8 cellular contexts compared by ENCODE assay signal in genomic region chr2:223952280-223952968, GRCh38. TPM values are rescaled to one million over a fixed set of nuclear protein-coding genes. Genes with fewer than 3 reads are reported as not detected.
DNase-seq lines count a peak whose midpoint lies in the region; ATAC-seq and TF ChIP-seq lines count a peak whose summit lies in the region.

No MANE protein-coding gene starts in this region.

- peak overlapping the region; percentile 12 for H3K4me3 Mint-ChIP-seq in glutamatergic neuron (ENCODE audit: unreplicated experiment)
- no peak overlapping the region for H3K4me3 Mint-ChIP-seq in effector memory CD8-positive, alpha-beta T cell

- DNase-seq in glutamatergic neuron (no peak), NCI-H2196 (lab: John Stamatoyannopoulos, UW; ENCODE audit: unreplicated experiment) (no peak), NCI-H226 (no peak)
- no peak for DNase-seq in activated T-cell treated with anti-CD3 and anti-CD28 coated beads, Interleukin-2, amount 50 U/mL, for 1 hour
- DNase-seq in effector memory CD8-positive, alpha-beta T cell, result no peak

- peaks cover 7% of the 10 kb centered on the region for H3K27me3 Mint-ChIP-seq in glutamatergic neuron (ENCODE audit: unreplicated experiment)
- no peaks in the 10 kb centered on the region for H3K27me3 Mint-ChIP-seq in effector memory CD8-positive, alpha-beta T cell

- H3K9me3 Mint-ChIP-seq in glutamatergic neuron (ENCODE audit: unreplicated experiment), result peaks cover 3% of the 10 kb centered on the region
- H3K9me3 Mint-ChIP-seq in effector memory CD8-positive, alpha-beta T cell, result no peaks in the 10 kb centered on the region

- ATAC-seq in GM18861 (IDR thresholded peaks at IDR 0.05; ENCODE audit: unreplicated experiment) (peak; percentile 43), GM21528 (IDR thresholded peaks at IDR 0.05; ENCODE audit: low FRiP score, unreplicated experiment) (peak; percentile 51), HG03469 (IDR thresholded peaks at IDR 0.05; ENCODE audit: unreplicated experiment) (peak; percentile 46)
- ATAC-seq in effector memory CD8-positive, alpha-beta T cell (replicated peaks), result no peak

- H3K4me1 Mint-ChIP-seq in glutamatergic neuron (ENCODE audit: low read depth, unreplicated experiment), result peaks cover 13% of the 10 kb centered on the region
- peaks cover under 1 to 18% of the 10 kb centered on the region in 2 donors for H3K4me1 Mint-ChIP-seq in effector memory CD8-positive, alpha-beta T cell (ENCODE audit: low read depth in 2 of 2)

- H3K27ac Mint-ChIP-seq in glutamatergic neuron (ENCODE audit: unreplicated experiment), result peak overlapping the region; percentile 88
- H3K27ac Mint-ChIP-seq in effector memory CD8-positive, alpha-beta T cell, result no peak overlapping the region

- no peaks in the 10 kb centered on the region for H3K36me3 Mint-ChIP-seq in glutamatergic neuron (ENCODE audit: unreplicated experiment)
- H3K36me3 Mint-ChIP-seq in effector memory CD8-positive, alpha-beta T cell (ENCODE audit: insufficient read depth), result peaks cover 4% of the 10 kb centered on the region

- no peak for TF ChIP-seq CTCF in glutamatergic neuron (IDR thresholded peaks at IDR 0.05; ENCODE audit: partially characterized antibody, unreplicated experiment)

RNA-seq across cellular contexts. Expression of gene MRPL44, which starts 4.8 kb away (rescaled TPM):
- 37.3 TPM for total RNA-seq in glutamatergic neuron (ENCODE audit: unreplicated experiment)

RNA-seq across cellular contexts. Expression of gene WDFY1, which starts 7.3 kb away (rescaled TPM):
- total RNA-seq in glutamatergic neuron (ENCODE audit: unreplicated experiment), result 33.0 TPM
